ENCODE assay signal across 17 cellular contexts in genomic region chr11:122902951-122903350, GRCh38. TPM values are rescaled to one million over a fixed set of nuclear protein-coding genes. Genes with fewer than 3 reads are reported as not detected.
DNase-seq lines count a peak whose midpoint lies in the region; ATAC-seq, FAIRE-seq and TF ChIP-seq lines count a peak whose summit lies in the region.
"Had no signal": no experiment of that assay in that cellular context is flagged by ENCODE, and none has a peak within 500 bp of the region (broad histone marks: within the 10 kb centered on the region; RNA-seq: fewer than 3 reads in every experiment).

No MANE protein-coding gene starts in this region.

- H3K4me3 ChIP-seq in astrocyte (ENCODE audit: insufficient read depth, low read depth, low read length) (no peak overlapping the region), fibroblast of mammary gland (ENCODE audit: control insufficient read depth, low read depth, low read length) (no peak overlapping the region), trophoblast cell (ENCODE audit: low read depth, low read length) (no peak overlapping the region), WERI-Rb-1 (ENCODE audit: low read depth, low read length) (no peak overlapping the region)
- H3K4me3 ChIP-seq: GM23248 had no signal

- peaks cover 4% of the 10 kb centered on the region for H3K4me1 ChIP-seq in astrocyte (ENCODE audit: insufficient read depth, low read length)
- H3K4me1 ChIP-seq in trophoblast cell (ENCODE audit: control insufficient read depth in 1 of 2, insufficient read depth in 2 of 2, low read length in 2 of 2), result no peaks in the 10 kb centered on the region

- H3K36me3 Mint-ChIP-seq in astrocyte (ENCODE audit: low read depth, unreplicated experiment), result peaks cover 11% of the 10 kb centered on the region

- H3K27me3 Mint-ChIP-seq in astrocyte (ENCODE audit: low read depth, unreplicated experiment), result peaks cover 2% of the 10 kb centered on the region
- H3K27me3 Mint-ChIP-seq: CD4-positive, alpha-beta memory T cell had no signal

- TF ChIP-seq CTCF in astrocyte (IDR thresholded peaks at IDR 0.05; ENCODE audit: insufficient read depth, low read depth, low read length) (no peak), fibroblast of mammary gland (conservative IDR thresholded peaks at IDR 0.05; ENCODE audit: control insufficient read depth, insufficient read depth, low read depth, low read length) (no peak), WERI-Rb-1 (IDR thresholded peaks at IDR 0.05; ENCODE audit: low read depth, low read length) (no peak)

- H3K9me3 ChIP-seq in astrocyte (ENCODE audit: insufficient read depth, low read depth, low read length) (no peaks in the 10 kb centered on the region), trophoblast cell (ENCODE audit: insufficient read depth, low read depth, low read length) (no peaks in the 10 kb centered on the region), WERI-Rb-1 (ENCODE audit: severe bottlenecking) (no peaks in the 10 kb centered on the region)

- H3K79me1 ChIP-seq in trophoblast cell (ENCODE audit: low read length), result no peaks in the 10 kb centered on the region

- H3K23ac ChIP-seq in trophoblast cell (ENCODE audit: low read length), result no peak overlapping the region

- H3K79me2 ChIP-seq in astrocyte (ENCODE audit: insufficient read depth, low read length) (no peaks in the 10 kb centered on the region), trophoblast cell (ENCODE audit: control insufficient read depth, insufficient read depth, low read length, poor library complexity) (no peaks in the 10 kb centered on the region)

- no peaks in the 10 kb centered on the region for H4K20me1 ChIP-seq in astrocyte (ENCODE audit: insufficient read depth, low read length)

- H3K4me2 ChIP-seq in astrocyte (ENCODE audit: low read length), result no peak overlapping the region
- no peak overlapping the region for H3K4me2 ChIP-seq in trophoblast cell (ENCODE audit: low read length)

- H3K27ac ChIP-seq in astrocyte (ENCODE audit: low read depth, low read length) (no peak overlapping the region), trophoblast cell (ENCODE audit: low read depth, low read length) (no peak overlapping the region), WERI-Rb-1 (no peak overlapping the region)
- H3K27ac ChIP-seq: GM23248 had no signal

- no peak overlapping the region for H3K14ac ChIP-seq in trophoblast cell (ENCODE audit: low read length)

- DNase-seq in astrocyte (ENCODE audit: low read depth) (peak; percentile 80), fibroblast of mammary gland (ENCODE audit: low read depth) (peak; percentile 3), trophoblast cell (peak; percentile 36 to 59), WERI-Rb-1 (no peak), inferior parietal cortex (ENCODE audit: extremely low spot score) (no peak)
- DNase-seq: C1 segment of cervical spinal cord; Calu3; CD4-positive, alpha-beta memory T cell; COR-L47; DMS53; DMS79 treated with DMSO at 0.1 percent for 48 hours; GF-D8; GM23248; H7; HCEC 1CT had no signal

- no peak overlapping the region for H2BK12ac ChIP-seq in trophoblast cell (ENCODE audit: low read length)

- H3K27ac Mint-ChIP-seq in astrocyte (ENCODE audit: unreplicated experiment), result no peak overlapping the region
- H3K27ac Mint-ChIP-seq: CD4-positive, alpha-beta memory T cell had no signal

- H3K4ac ChIP-seq in trophoblast cell (ENCODE audit: low read depth, low read length), result no peak overlapping the region

- no peak overlapping the region for H3K4me3 Mint-ChIP-seq in astrocyte (ENCODE audit: unreplicated experiment)
- H3K4me3 Mint-ChIP-seq: CD4-positive, alpha-beta memory T cell had no signal

- H4K91ac ChIP-seq in trophoblast cell (ENCODE audit: low read depth, low read length), result no peak overlapping the region

- no peaks in the 10 kb centered on the region for H3K4me1 Mint-ChIP-seq in astrocyte (ENCODE audit: low read depth, unreplicated experiment)

- no peak for FAIRE-seq in astrocyte (lab: Jason Lieb, UNC)
- FAIRE-seq: H1 had no signal

- H3K27me3 ChIP-seq in astrocyte (ENCODE audit: insufficient read depth, low read length) (no peaks in the 10 kb centered on the region), trophoblast cell (ENCODE audit: insufficient read depth, low read length) (no peaks in the 10 kb centered on the region), WERI-Rb-1 (ENCODE audit: insufficient read depth, low read depth, severe bottlenecking) (no peaks in the 10 kb centered on the region)

- no peak overlapping the region for H3K18ac ChIP-seq in trophoblast cell (ENCODE audit: low read length)

- no peaks in the 10 kb centered on the region for H3K36me3 ChIP-seq in astrocyte (ENCODE audit: insufficient read depth, low read length)
- H3K36me3 ChIP-seq in trophoblast cell (ENCODE audit: control insufficient read depth in 1 of 2, insufficient read depth in 2 of 2, low read length in 2 of 2), result no peaks in the 10 kb centered on the region
- no peaks in the 10 kb centered on the region for H3K36me3 ChIP-seq in WERI-Rb-1

- no CpG with 5 or more reads among the region's 4 CpGs for WGBS in trophoblast cell (ENCODE audit: extremely low coverage, insufficient coverage, insufficient read length)

- H2AFZ ChIP-seq in astrocyte (ENCODE audit: low read depth, low read length) (no peak overlapping the region), trophoblast cell (ENCODE audit: insufficient read depth, low read length, poor library complexity) (no peak overlapping the region)
- H2AFZ ChIP-seq: GM23248 had no signal

- no peak overlapping the region for H4K8ac ChIP-seq in trophoblast cell (ENCODE audit: low read depth, low read length)

- no peak overlapping the region for H2AK5ac ChIP-seq in trophoblast cell (ENCODE audit: low read length)

- H2BK120ac ChIP-seq in trophoblast cell (ENCODE audit: insufficient read depth, low read length, poor library complexity), result no peak overlapping the region

- H3K9ac ChIP-seq in astrocyte (ENCODE audit: low read length) (no peak overlapping the region), trophoblast cell (ENCODE audit: low read length) (no peak overlapping the region)
- H3K9ac ChIP-seq: GM23248 had no signal

- H2BK5ac ChIP-seq in trophoblast cell (ENCODE audit: low read depth, low read length, poor library complexity), result no peak overlapping the region

- ATAC-seq in GM21390 (IDR thresholded peaks at IDR 0.05; ENCODE audit: unreplicated experiment), result no peak

- no peak overlapping the region for H4K12ac ChIP-seq in trophoblast cell (ENCODE audit: low read depth, low read length)

- H3K9me3 Mint-ChIP-seq in astrocyte (ENCODE audit: unreplicated experiment), result no peaks in the 10 kb centered on the region
- H3K9me3 Mint-ChIP-seq: CD4-positive, alpha-beta memory T cell had no signal

RNA-seq across cellular contexts. Expression of gene JHY, which starts 20.4 kb away (rescaled TPM):
- total RNA-seq in astrocyte, result 2.7 and 3.9 TPM in 2 replicates
- polyA plus RNA-seq in trophoblast cell (2013), result 3.2 and 3.3 TPM in 2 replicates

Comparison
In these comparisons a context has a peak if more than half of its experiments do, and no peak if none do; other contexts are left out.
1. DNase-seq: peak in astrocyte (single experiment), fibroblast of mammary gland (single experiment) and trophoblast cell (2 of 2); none in WERI-Rb-1 (single experiment) and inferior parietal cortex (single experiment).